Comparison of ENCODE assay signal across 23 cellular contexts in genomic region chr20:38877483-38877882, GRCh38. TPM values are rescaled to one million over a fixed set of nuclear protein-coding genes. Genes with fewer than 3 reads are reported as not detected.
DNase-seq lines count a peak whose midpoint lies in the region; ATAC-seq and TF ChIP-seq lines count a peak whose summit lies in the region.
"Had no signal": no experiment of that assay in that cellular context is flagged by ENCODE, and none has a peak within 500 bp of the region (broad histone marks: within the 10 kb centered on the region; RNA-seq: fewer than 3 reads in every experiment).

No MANE protein-coding gene starts in this region.

- H3K4me1 Mint-ChIP-seq in activated CD8-positive, alpha-beta T cell treated with anti-CD3 and anti-CD28 coated beads for 36 hours (ENCODE audit: low read depth): peaks cover 91% of the 10 kb centered on the region
- peaks cover 92% of the 10 kb centered on the region for H3K4me1 Mint-ChIP-seq in activated CD8-positive, alpha-beta T cell treated with anti-CD3 and anti-CD28 coated beads, Interleukin-2, amount 10 ng/mL, durations not matched to agents 7 days and 5 days (ENCODE audit: low read depth)

- no peaks in the 10 kb centered on the region; the same call in 1 of the 2 replicates for H3K36me3 ChIP-seq in OCI-LY1 (ENCODE audit: insufficient read depth, low read length)
- H3K36me3 ChIP-seq: colonic mucosa, thyroid gland had no signal

- intact Hi-C loops in activated CD8-positive, alpha-beta T cell treated with anti-CD3 and anti-CD28 coated beads for 36 hours (cut with micrococcal nuclease): no loop called here
- intact Hi-C loops in posterior vena cava (cut with DNase I): no loop called here

- no peaks in the 10 kb centered on the region for H3K27me3 Mint-ChIP-seq in activated CD8-positive, alpha-beta T cell treated with anti-CD3 and anti-CD28 coated beads for 36 hours
- no peaks in the 10 kb centered on the region for H3K27me3 Mint-ChIP-seq in activated CD8-positive, alpha-beta T cell treated with anti-CD3 and anti-CD28 coated beads, Interleukin-2, amount 10 ng/mL, durations not matched to agents 7 days and 5 days (ENCODE audit: low read depth)
- H3K27me3 Mint-ChIP-seq: activated naive CD4-positive, alpha-beta T cell treated with anti-CD3 and anti-CD28 coated beads, Interleukin-2, amount 50 U/mL, for 24 hours had no signal

- no peak for DNase-seq in activated CD8-positive, alpha-beta T cell treated with anti-CD3 and anti-CD28 coated beads for 36 hours
- no peak for DNase-seq in activated CD8-positive, alpha-beta T cell treated with anti-CD3 and anti-CD28 coated beads, Interleukin-2, amount 10 ng/mL, durations not matched to agents 7 days and 5 days
- DNase-seq in posterior vena cava (ENCODE audit: low spot score) (peak; percentile 28), COLO829 (ENCODE audit: low spot score) (no peak), LoVo (ENCODE audit: low spot score) (no peak)
- DNase-seq: activated CD8-positive, alpha-beta memory T cell treated with anti-CD3 and anti-CD28 coated beads, Interleukin-2, amount 50 U/mL, for 48 hours; body of pancreas; colonic mucosa; DMS79; foreskin fibroblast; hippocampal formation; MM.1S; NCI-H1694 treated with DMSO at 0.1 percent for 48 hours; NCI-H345; thyroid gland had no signal

- H4K20me1 ChIP-seq in OCI-LY1 (ENCODE audit: insufficient read depth, low read length): no peaks in the 10 kb centered on the region

- H3K9me3 Mint-ChIP-seq in activated CD8-positive, alpha-beta T cell treated with anti-CD3 and anti-CD28 coated beads for 36 hours: no peaks in the 10 kb centered on the region
- H3K9me3 Mint-ChIP-seq in activated CD8-positive, alpha-beta T cell treated with anti-CD3 and anti-CD28 coated beads, Interleukin-2, amount 10 ng/mL, durations not matched to agents 7 days and 5 days (ENCODE audit: insufficient read depth): no peaks in the 10 kb centered on the region
- H3K9me3 Mint-ChIP-seq: activated naive CD4-positive, alpha-beta T cell treated with anti-CD3 and anti-CD28 coated beads, Interleukin-2, amount 50 U/mL, for 24 hours had no signal

- no peak for TF ChIP-seq CTCF in activated CD8-positive, alpha-beta T cell treated with anti-CD3 and anti-CD28 coated beads for 36 hours (IDR thresholded peaks at IDR 0.05)
- no peak for TF ChIP-seq CTCF in OCI-LY1 (IDR thresholded peaks at IDR 0.05; ENCODE audit: low read length)

- H3K9me2 ChIP-seq in OCI-LY1 (ENCODE audit: low read depth, low read length): no peaks in the 10 kb centered on the region

- peak overlapping the region; percentile 41; the same call in 1 of the 2 replicates for H3K4me2 ChIP-seq in OCI-LY1 (ENCODE audit: low read length)

- H2AFZ ChIP-seq in OCI-LY1 (ENCODE audit: low read length): no peak overlapping the region

- H3K4me3 ChIP-seq in OCI-LY1 (ENCODE audit: low read depth, low read length, poor library complexity, severe bottlenecking): no peak overlapping the region
- H3K4me3 ChIP-seq: body of pancreas, colonic mucosa, lung, skin epidermis, thyroid gland had no signal

- H3K27ac ChIP-seq in OCI-LY1 (ENCODE audit: low read depth, low read length, poor library complexity, severe bottlenecking) (peak overlapping the region; percentile 100), angular gyrus (ENCODE audit: low read depth, low read length) (peak overlapping the region; percentile 10)
- H3K27ac ChIP-seq: body of pancreas, colonic mucosa, thyroid gland had no signal

- peak overlapping the region; percentile 38; the same call in 1 of the 2 replicates for H3K9ac ChIP-seq in OCI-LY1 (ENCODE audit: low read length)

- CTCF ChIA-PET in activated CD8-positive, alpha-beta T cell treated with anti-CD3 and anti-CD28 coated beads for 36 hours (lab: Charles Lee): interaction anchor here (0.9 to 3.7 kb wide), 3 partner anchors 15 to 88 kb away, joined by 3 to 18 read pairs (median 3); no protein-coding TSS in a partner anchor
- CTCF ChIA-PET in activated CD8-positive, alpha-beta T cell treated with anti-CD3 and anti-CD28 coated beads, Interleukin-2, amount 10 ng/mL, durations not matched to agents 7 days and 5 days (lab: Charles Lee): interaction anchor here (1.4 kb wide), 1 partner anchor 10 kb away, joined by 5 read pairs; no protein-coding TSS in a partner anchor

- H3K9me3 ChIP-seq in OCI-LY1 (ENCODE audit: low read length): no peaks in the 10 kb centered on the region
- H3K9me3 ChIP-seq: body of pancreas, colonic mucosa, thyroid gland had no signal

- no peak for ATAC-seq in activated CD8-positive, alpha-beta T cell treated with anti-CD3 and anti-CD28 coated beads for 36 hours
- ATAC-seq in activated CD8-positive, alpha-beta T cell treated with anti-CD3 and anti-CD28 coated beads, Interleukin-2, amount 10 ng/mL, durations not matched to agents 7 days and 5 days: no peak
- no peak for ATAC-seq in GM21447 (IDR thresholded peaks at IDR 0.05; ENCODE audit: unreplicated experiment)
- ATAC-seq: body of pancreas had no signal

- POLR2A ChIA-PET in activated CD8-positive, alpha-beta T cell treated with anti-CD3 and anti-CD28 coated beads for 36 hours (lab: Charles Lee): interaction anchor here (1.7 kb wide), 1 partner anchor 36 kb away, joined by 4 read pairs; no protein-coding TSS in a partner anchor
- POLR2A ChIA-PET in activated CD8-positive, alpha-beta T cell treated with anti-CD3 and anti-CD28 coated beads, Interleukin-2, amount 10 ng/mL, durations not matched to agents 7 days and 5 days (lab: Charles Lee): interaction anchor here (2.6 kb wide), 1 partner anchor 13 kb away, joined by 13 read pairs; no protein-coding TSS in a partner anchor

- peaks cover 21% of the 10 kb centered on the region for H3K79me2 ChIP-seq in OCI-LY1 (ENCODE audit: insufficient read depth, low read length)

- peak overlapping the region; percentile 46 for H3K27ac Mint-ChIP-seq in activated CD8-positive, alpha-beta T cell treated with anti-CD3 and anti-CD28 coated beads for 36 hours
- no peak overlapping the region for H3K27ac Mint-ChIP-seq in activated CD8-positive, alpha-beta T cell treated with anti-CD3 and anti-CD28 coated beads, Interleukin-2, amount 10 ng/mL, durations not matched to agents 7 days and 5 days
- H3K27ac Mint-ChIP-seq: progenitor cell of endocrine pancreas had no signal

- peaks cover 98% of the 10 kb centered on the region for H3K4me1 ChIP-seq in OCI-LY1 (ENCODE audit: insufficient read depth, low read length, severe bottlenecking)

- no peak overlapping the region for H3K4me3 Mint-ChIP-seq in activated CD8-positive, alpha-beta T cell treated with anti-CD3 and anti-CD28 coated beads for 36 hours
- H3K4me3 Mint-ChIP-seq in activated CD8-positive, alpha-beta T cell treated with anti-CD3 and anti-CD28 coated beads, Interleukin-2, amount 10 ng/mL, durations not matched to agents 7 days and 5 days: no peak overlapping the region
- H3K4me3 Mint-ChIP-seq: activated naive CD4-positive, alpha-beta T cell treated with anti-CD3 and anti-CD28 coated beads, Interleukin-2, amount 50 U/mL, for 24 hours; CD14-positive monocyte had no signal

- no peaks in the 10 kb centered on the region for H3K27me3 ChIP-seq in OCI-LY1 (ENCODE audit: insufficient read depth, low read length)
- H3K27me3 ChIP-seq: body of pancreas, colonic mucosa, thyroid gland had no signal

- H3F3A ChIP-seq in OCI-LY1 (ENCODE audit: insufficient read depth, low read length): peaks cover 15% of the 10 kb centered on the region

- peaks cover 31% of the 10 kb centered on the region for H3K36me3 Mint-ChIP-seq in activated CD8-positive, alpha-beta T cell treated with anti-CD3 and anti-CD28 coated beads for 36 hours (ENCODE audit: low read depth)
- H3K36me3 Mint-ChIP-seq in activated CD8-positive, alpha-beta T cell treated with anti-CD3 and anti-CD28 coated beads, Interleukin-2, amount 10 ng/mL, durations not matched to agents 7 days and 5 days (ENCODE audit: low read depth): peaks cover 48% of the 10 kb centered on the region

RNA-seq across cellular contexts. Expression of gene FAM83D, which starts 48.7 kb away (rescaled TPM):
- 10 to 100 TPM; 12.6 to 13.8 TPM for total RNA-seq in activated CD8-positive, alpha-beta T cell treated with anti-CD3 and anti-CD28 coated beads for 36 hours
- total RNA-seq in activated CD8-positive, alpha-beta T cell treated with anti-CD3 and anti-CD28 coated beads, Interleukin-2, amount 10 ng/mL, durations not matched to agents 7 days and 5 days: 10 to 100 TPM; 24.9 to 25.6 TPM
- total RNA-seq in posterior vena cava: 10 to 100 TPM; 72.1 to 94.3 TPM
